In genomic region chr1:178934574-178934945, GRCh38 we compare ENCODE assay signal across 1 cellular context.
TF ChIP-seq lines count a peak whose summit lies in the region.

No MANE protein-coding gene starts in this region.

TF ChIP-seq in K562, 482 proteins besides CTCF, POLR2A, EP300 and RAD21 (continued from another document):
- no peak for TF ChIP-seq UBTF (IDR thresholded peaks at IDR 0.05; ENCODE audit: borderline replicate concordance in 1 of 2, low read depth in 2 of 2, low read length in 2 of 2)
- TF ChIP-seq BHLHE40 (IDR thresholded peaks at IDR 0.05; ENCODE audit: low read length): 0 out of 2 replicates have a peak, but pooled peaks have one; percentile 17
- TF ChIP-seq POU5F1 (IDR thresholded peaks at IDR 0.05; ENCODE audit: borderline replicate concordance, low read depth, low read length, partially characterized antibody): no peak
- TF ChIP-seq DIDO1 (tag; IDR thresholded peaks at IDR 0.05; ENCODE audit: low read depth): 0 out of 2 replicates have a peak, but pooled peaks have one; percentile 65
- TF ChIP-seq JUND (IDR thresholded peaks at IDR 0.05; ENCODE audit: borderline replicate concordance, low read depth, low read length): no peak
- peak; percentile 26; the same call in 1 of the 3 replicates for TF ChIP-seq JUND (tag; IDR thresholded peaks at IDR 0.05; ENCODE audit: borderline replicate concordance, low read depth, low read length)
- 0 out of 2 replicates have a peak, but pooled peaks have one; percentile 37 for TF ChIP-seq USF1 (CRISPR knock-in tag; IDR thresholded peaks at IDR 0.05)
- TF ChIP-seq TAF15 (IDR thresholded peaks at IDR 0.05; ENCODE audit: low read depth, low read length): no peak
- peak; percentile 79; the same call in 1 of the 2 replicates for TF ChIP-seq HEY1 (CRISPR knock-in tag; IDR thresholded peaks at IDR 0.05; ENCODE audit: borderline replicate concordance)
TF ChIP-seq in K562: peak in this region for 10.
